ENCODE assay signal across 8 cellular contexts in the genomic region with DNA sequence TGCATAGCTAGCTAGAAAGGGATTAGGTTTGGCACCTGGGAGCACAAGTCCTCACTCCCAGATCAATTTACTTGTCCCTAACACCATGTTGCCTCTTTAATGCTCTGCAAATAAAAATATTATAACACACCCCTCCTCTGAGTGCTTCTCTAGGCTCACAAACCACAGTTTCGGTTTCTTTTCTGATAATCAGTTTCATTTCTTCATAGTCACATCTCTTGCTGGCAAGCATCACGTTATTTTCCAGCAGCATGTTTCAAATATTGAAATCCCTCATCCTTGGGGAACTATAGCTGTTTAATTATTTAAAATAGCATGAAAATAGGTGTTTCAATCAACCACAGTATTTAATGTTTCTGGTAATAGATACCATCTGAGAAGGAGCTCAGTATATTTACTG. TPM values are rescaled to one million over a fixed set of nuclear protein-coding genes. Genes with fewer than 3 reads are reported as not detected.
DNase-seq lines count a peak whose midpoint lies in the region; ATAC-seq lines count a peak whose summit lies in the region.

No MANE protein-coding gene starts in this region.

- H3K27me3 Mint-ChIP-seq in IgD-negative memory B cell, result no peaks in the 10 kb centered on the region
- H3K27me3 Mint-ChIP-seq in stimulated activated naive B cell treated with anti-CD40 and anti-IgM and Interleukin-4, amounts not matched to agents 10 μg/mL and 1 μg/mL and 100 μg/mL, for 72 hours, result no peaks in the 10 kb centered on the region

- ATAC-seq in GM18502 (IDR thresholded peaks at IDR 0.05; ENCODE audit: poor library complexity, unreplicated experiment), result peak; percentile 72
- peak; percentile 56 for ATAC-seq in GM21515 (IDR thresholded peaks at IDR 0.05; ENCODE audit: unreplicated experiment)
- ATAC-seq in stimulated activated naive B cell treated with anti-CD40 and anti-IgM and Interleukin-4, amounts not matched to agents 10 μg/mL and 1 μg/mL and 100 μg/mL, for 72 hours (replicated peaks), result peak; percentile 70 to 78

- peaks cover 33 to 40% (median 39%) of the 10 kb centered on the region in 3 donors for H3K4me1 Mint-ChIP-seq in IgD-negative memory B cell
- peaks cover 30 to 51% of the 10 kb centered on the region in 2 donors for H3K4me1 Mint-ChIP-seq in stimulated activated naive B cell treated with anti-CD40 and anti-IgM and Interleukin-4, amounts not matched to agents 10 μg/mL and 1 μg/mL and 100 μg/mL, for 72 hours

- H3K9me3 Mint-ChIP-seq in IgD-negative memory B cell, result no peaks in the 10 kb centered on the region
- H3K9me3 Mint-ChIP-seq in stimulated activated naive B cell treated with anti-CD40 and anti-IgM and Interleukin-4, amounts not matched to agents 10 μg/mL and 1 μg/mL and 100 μg/mL, for 72 hours, result no peaks in the 10 kb centered on the region

- peak overlapping the region; percentile 65 to 96 (median 94) for H3K27ac Mint-ChIP-seq in IgD-negative memory B cell
- H3K27ac Mint-ChIP-seq in stimulated activated naive B cell treated with anti-CD40 and anti-IgM and Interleukin-4, amounts not matched to agents 10 μg/mL and 1 μg/mL and 100 μg/mL, for 72 hours, result peak overlapping the region; percentile 93

- H3K4me3 Mint-ChIP-seq in IgD-negative memory B cell, result peak overlapping the region; percentile 63 to 88 (median 76)
- H3K4me3 Mint-ChIP-seq in stimulated activated naive B cell treated with anti-CD40 and anti-IgM and Interleukin-4, amounts not matched to agents 10 μg/mL and 1 μg/mL and 100 μg/mL, for 72 hours, result peak overlapping the region; percentile 68 to 75

- no peaks in the 10 kb centered on the region for H3K36me3 Mint-ChIP-seq in IgD-negative memory B cell
- H3K36me3 Mint-ChIP-seq in stimulated activated naive B cell treated with anti-CD40 and anti-IgM and Interleukin-4, amounts not matched to agents 10 μg/mL and 1 μg/mL and 100 μg/mL, for 72 hours, result no peaks in the 10 kb centered on the region

- DNase-seq in central memory CD4-positive, alpha-beta T cell, result peak; percentile 52
- no peak for DNase-seq in stimulated activated naive B cell treated with anti-CD40 and anti-IgM and Interleukin-4, amounts not matched to agents 10 μg/mL and 1 μg/mL and 100 μg/mL, for 72 hours
- DNase-seq in NCI-H510A treated with DMSO at 0.1 percent for 48 hours (lab: John Stamatoyannopoulos, UW), result no peak
- DNase-seq in DMS 273 (lab: John Stamatoyannopoulos, UW; ENCODE audit: unreplicated experiment), result no peak
- no peak for DNase-seq in activated CD4-positive, alpha-beta T cell treated with anti-CD3 and anti-CD28 coated beads for 1 hour

RNA-seq across cellular contexts. Expression of a gene that starts 13.9 kb away (rescaled TPM):
- polyA plus RNA-seq in IgD-negative memory B cell, result 54.0 TPM
